18 cellular contexts compared by ENCODE assay signal in genomic region chr22:20433191-20433590, GRCh38.
"Had no signal": no experiment of that assay in that cellular context is flagged by ENCODE, and none has a peak within 500 bp of the region (broad histone marks: within the 10 kb centered on the region; RNA-seq: fewer than 3 reads in every experiment).

No MANE protein-coding gene starts in this region.

- H3K4me3 Mint-ChIP-seq: activated CD4-positive, alpha-beta T cell treated with anti-CD3 and anti-CD28 coated beads, Interleukin-2, amount 10 ng/mL, durations not matched to agents 7 days and 5 days; activated naive CD4-positive, alpha-beta T cell treated with anti-CD3 and anti-CD28 coated beads for 36 hours; endodermal cell had no signal

- H3K27ac ChIP-seq: cardiac muscle cell, dorsolateral prefrontal cortex, gastrocnemius medialis, heart left ventricle, neutrophil had no signal

- H3K9me3 Mint-ChIP-seq: activated CD4-positive, alpha-beta T cell treated with anti-CD3 and anti-CD28 coated beads, Interleukin-2, amount 10 ng/mL, durations not matched to agents 7 days and 5 days; activated naive CD4-positive, alpha-beta T cell treated with anti-CD3 and anti-CD28 coated beads for 36 hours; activated T-helper 2 cell treated with anti-CD3 and anti-CD28 coated beads, Interferon-gamma antibody, Interleukin-2, Interleukin-4, amounts not matched to agents 10 μg/mL and 5 μg/mL and 100 μg/mL, durations not matched to agents 14 hours and 24 hours and 36 hours; endodermal cell; naive B cell; type B pancreatic cell had no signal

- H3K4me3 ChIP-seq: cardiac muscle cell, dorsolateral prefrontal cortex, gastrocnemius medialis, heart left ventricle, smooth muscle cell had no signal

- DNase-seq: activated CD4-positive, alpha-beta T cell treated with anti-CD3 and anti-CD28 coated beads, Interleukin-2, amount 10 ng/mL, durations not matched to agents 7 days and 5 days; activated naive CD4-positive, alpha-beta T cell treated with anti-CD3 and anti-CD28 coated beads for 36 hours; activated T-cell treated with anti-CD3 and anti-CD28 coated beads for 4 hours; endodermal cell; erythroblast; gastrocnemius medialis; mammary epithelial cell; naive B cell; right cardiac atrium; stimulated activated naive CD8-positive, alpha-beta T cell treated with anti-CD3 and anti-CD28 coated beads, Interleukin-15, Interleukin-2, amounts not matched to agents 100 U/mL and 50 U/mL, for 24 hours had no signal

- H3K9me3 ChIP-seq: gastrocnemius medialis, heart left ventricle, neutrophil had no signal

- ATAC-seq: gastrocnemius medialis; heart left ventricle; left lobe of liver; right cardiac atrium; stimulated activated naive CD8-positive, alpha-beta T cell treated with anti-CD3 and anti-CD28 coated beads, Interleukin-15, Interleukin-2, amounts not matched to agents 100 U/mL and 50 U/mL, for 24 hours had no signal

- H3K36me3 ChIP-seq: cardiac muscle cell, gastrocnemius medialis, neutrophil had no signal

- H3K27ac Mint-ChIP-seq: activated CD4-positive, alpha-beta T cell treated with anti-CD3 and anti-CD28 coated beads, Interleukin-2, amount 10 ng/mL, durations not matched to agents 7 days and 5 days; activated naive CD4-positive, alpha-beta T cell treated with anti-CD3 and anti-CD28 coated beads for 36 hours; activated T-helper 2 cell treated with anti-CD3 and anti-CD28 coated beads, Interferon-gamma antibody, Interleukin-2, Interleukin-4, amounts not matched to agents 10 μg/mL and 5 μg/mL and 100 μg/mL, durations not matched to agents 14 hours and 24 hours and 36 hours; endodermal cell; naive B cell; type B pancreatic cell had no signal
